ENCODE assay signal across 8 cellular contexts in the genomic region with DNA sequence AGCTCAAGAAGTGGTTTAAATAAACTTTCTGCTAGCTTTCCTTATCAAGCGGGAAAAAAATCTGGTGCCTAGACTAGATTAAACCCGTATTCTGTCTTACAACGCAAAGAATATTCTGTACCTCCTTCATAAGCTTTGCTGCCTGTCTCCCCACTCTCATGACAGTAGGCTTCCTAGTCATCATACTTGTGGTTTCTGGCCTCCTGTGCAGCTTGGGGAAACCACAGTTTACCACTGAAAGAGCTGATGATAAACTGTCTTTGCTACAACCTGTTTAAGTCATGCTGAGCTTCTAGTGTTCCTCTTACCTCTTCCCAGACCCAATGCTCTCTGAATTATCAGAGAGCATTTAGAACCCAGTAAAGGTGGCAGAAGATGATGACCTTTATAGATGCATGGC.
DNase-seq lines count a peak whose midpoint lies in the region; ATAC-seq lines count a peak whose summit lies in the region.

No MANE protein-coding gene starts in this region.

- DNase-seq in ACHN (peak; percentile 73), skeletal muscle cell (ENCODE audit: low read depth) (peak; percentile 43), NCI-H2107 (lab: John Stamatoyannopoulos, UW) (no peak), NCI-H2171 (lab: John Stamatoyannopoulos, UW) (no peak), NCI-H526 (lab: John Stamatoyannopoulos, UW) (no peak)
- peak; percentile 16 for DNase-seq in activated T-helper 9 cell treated with anti-CD3 and anti-CD28 coated beads, Interleukin-2, amount 50 U/mL, for 16 hours (ENCODE audit: low read depth)

- H3K4me3 ChIP-seq in skeletal muscle cell (ENCODE audit: low read depth, low read length): no peak overlapping the region

- ATAC-seq in GM19372 (IDR thresholded peaks at IDR 0.05; ENCODE audit: low read depth, unreplicated experiment) (peak; percentile 84), HG03442 (IDR thresholded peaks at IDR 0.05; ENCODE audit: unreplicated experiment) (peak; percentile 81)

- in situ Hi-C loops in ACHN (cut with HindIII; ENCODE audit: low pct_ligation_motif_present, low pct_unique_long_range_greater_than_20kb, low sequenced_read_pairs): no loop called here

Comparison
In these comparisons a context has a peak if more than half of its experiments do, and no peak if none do; other contexts are left out.
1. DNase-seq: peak in ACHN (single experiment), activated T-helper 9 cell treated with anti-CD3 and anti-CD28 coated beads, Interleukin-2, amount 50 U/mL, for 16 hours (single experiment) and skeletal muscle cell (single experiment); none in NCI-H2107 (single experiment), NCI-H2171 (single experiment) and NCI-H526 (0 of 2).